In the genomic region with DNA sequence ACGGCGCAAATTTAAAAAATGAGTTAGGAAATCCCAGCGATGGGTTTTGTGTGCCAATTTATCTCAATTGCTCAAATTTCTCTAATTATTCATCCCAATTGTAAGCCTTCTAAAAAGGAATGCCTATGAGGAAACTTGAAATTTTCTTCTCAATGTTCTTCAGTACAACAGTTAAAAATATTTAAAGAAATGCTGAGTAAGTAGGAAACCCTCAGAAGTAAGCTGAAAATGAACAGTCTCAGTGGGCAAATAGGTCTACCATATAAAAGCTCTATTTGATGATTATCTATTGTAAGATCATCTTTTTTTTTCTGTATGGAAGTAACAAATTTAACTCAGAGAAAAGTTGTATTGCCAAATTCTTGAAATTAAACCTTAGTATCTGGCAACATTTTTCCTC, we compare ENCODE assay signal across 24 cellular contexts. TPM values are rescaled to one million over a fixed set of nuclear protein-coding genes. Genes with fewer than 3 reads are reported as not detected.
DNase-seq lines count a peak whose midpoint lies in the region; ATAC-seq, FAIRE-seq and TF ChIP-seq lines count a peak whose summit lies in the region.
"Had no signal": no experiment of that assay in that cellular context is flagged by ENCODE, and none has a peak within 500 bp of the region (broad histone marks: within the 10 kb centered on the region; RNA-seq: fewer than 3 reads in every experiment).

No MANE protein-coding gene starts in this region.

- H3K9me3 ChIP-seq in A549: no peaks in the 10 kb centered on the region
- H3K9me3 ChIP-seq in IMR-90 (ENCODE audit: control insufficient read depth, insufficient read depth, low read length): no peaks in the 10 kb centered on the region
- H3K9me3 ChIP-seq: BE2C; BLaER1 treated with 17β-estradiol and CSF1 and Interleukin-3, amounts not matched to agents 10 nM and 100 nM; HAP-1 had no signal

- peaks cover 3% of the 10 kb centered on the region; the same call in 2 of the 3 replicates for H3K4me1 ChIP-seq in A549
- H3K4me1 ChIP-seq in IMR-90 (ENCODE audit: control insufficient read depth, insufficient read depth, low read length): peaks cover 3% of the 10 kb centered on the region; the same call in 1 of the 2 replicates
- H3K4me1 ChIP-seq: BE2C had no signal

- intact Hi-C loops in IMR-90 (cut with micrococcal nuclease): no loop called here

- H3K27ac ChIP-seq in A549 (no peak overlapping the region), IMR-90 (ENCODE audit: insufficient read depth, low read length) (no peak overlapping the region)
- H3K27ac ChIP-seq: 22Rv1; BLaER1 treated with 17β-estradiol and CSF1 and Interleukin-3, amounts not matched to agents 10 nM and 100 nM had no signal

- no peak overlapping the region for H4K8ac ChIP-seq in IMR-90 (ENCODE audit: low read depth in 2 of 2, low read length in 2 of 2)

- no peak for TF ChIP-seq EP300 in A549 (IDR thresholded peaks at IDR 0.05)

- H2BK5ac ChIP-seq in IMR-90 (ENCODE audit: low read depth, low read length, poor library complexity, severe bottlenecking): no peak overlapping the region

- H2BK120ac ChIP-seq in IMR-90 (ENCODE audit: low read depth, low read length): no peak overlapping the region

- H3K27me3 Mint-ChIP-seq in activated CD8-positive, alpha-beta memory T cell treated with anti-CD3 and anti-CD28 coated beads, Interleukin-2, amount 10 ng/mL, durations not matched to agents 7 days and 5 days: peaks cover 12% of the 10 kb centered on the region
- H3K27me3 Mint-ChIP-seq: CD4-positive, alpha-beta memory T cell had no signal

- H4K5ac ChIP-seq in IMR-90 (ENCODE audit: low read depth, low read length): no peak overlapping the region

- H3K4me2 ChIP-seq in A549: no peak overlapping the region
- H3K4me2 ChIP-seq in IMR-90 (ENCODE audit: low read depth, low read length): no peak overlapping the region
- H3K4me2 ChIP-seq: BLaER1 treated with 17β-estradiol and CSF1 and Interleukin-3, amounts not matched to agents 10 nM and 100 nM had no signal

- no peak overlapping the region for H2AFZ ChIP-seq in IMR-90 (replicated peaks; ENCODE audit: low read length, poor library complexity)

- H3K18ac ChIP-seq in IMR-90 (ENCODE audit: low read depth, low read length): no peak overlapping the region

- no peaks in the 10 kb centered on the region for H3K9me3 Mint-ChIP-seq in activated CD8-positive, alpha-beta memory T cell treated with anti-CD3 and anti-CD28 coated beads, Interleukin-2, amount 10 ng/mL, durations not matched to agents 7 days and 5 days (ENCODE audit: low read depth)
- no peaks in the 10 kb centered on the region for H3K9me3 Mint-ChIP-seq in stimulated activated effector memory CD8-positive, alpha-beta T cell treated with anti-CD3 and anti-CD28 coated beads, Interleukin-12 subunit alpha, Interleukin-12 subunit beta, amount 100 ng/mL, for 72 hours
- H3K9me3 Mint-ChIP-seq: CD14-positive monocyte; CD4-positive, alpha-beta memory T cell; HFFc6 had no signal

- no peak overlapping the region for H3K56ac ChIP-seq in IMR-90 (ENCODE audit: extremely low read depth, insufficient read depth, low read length)

- H3K4ac ChIP-seq in IMR-90 (ENCODE audit: low read depth, low read length): no peak overlapping the region

- H3K23ac ChIP-seq in IMR-90 (ENCODE audit: low read depth, low read length): no peak overlapping the region

- POLR2A ChIA-PET in A549 (lab: Yijun Ruan, JAX) (no interaction called here), IMR-90 (lab: Charles Lee; ENCODE audit: unreplicated experiment) (no interaction called here)

- H3K4me1 Mint-ChIP-seq in activated CD8-positive, alpha-beta memory T cell treated with anti-CD3 and anti-CD28 coated beads, Interleukin-2, amount 10 ng/mL, durations not matched to agents 7 days and 5 days: peaks cover 9% of the 10 kb centered on the region
- peaks cover 9% of the 10 kb centered on the region for H3K4me1 Mint-ChIP-seq in stimulated activated effector memory CD8-positive, alpha-beta T cell treated with anti-CD3 and anti-CD28 coated beads, Interleukin-12 subunit alpha, Interleukin-12 subunit beta, amount 100 ng/mL, for 72 hours

- TF ChIP-seq RAD21 in A549 (conservative IDR thresholded peaks at IDR 0.05 in 1 of 2, IDR thresholded peaks at IDR 0.05 in 1 of 2) (no peak), IMR-90 (IDR thresholded peaks at IDR 0.05; ENCODE audit: low read length) (no peak)

- BruUV-seq in IMR-90 (replicated peaks; lab: Mats Ljungman, UMichigan): no TSS peak

- H3K9me1 ChIP-seq in IMR-90 (ENCODE audit: insufficient read depth, low read length): 0 out of 2 replicates have a peak, but pooled peaks cover 2% of the 10 kb centered on the region

- no peak overlapping the region for H3K14ac ChIP-seq in IMR-90 (replicated peaks; ENCODE audit: low read depth, low read length)

- CTCF ChIA-PET in activated CD8-positive, alpha-beta memory T cell treated with anti-CD3 and anti-CD28 coated beads, Interleukin-2, amount 10 ng/mL, durations not matched to agents 7 days and 5 days (lab: Charles Lee): interaction anchor here (1.2 kb wide), 1 partner anchor 99 kb away, joined by 6 read pairs; no protein-coding TSS in a partner anchor
- CTCF ChIA-PET in A549 (lab: Yijun Ruan, JAX): interaction anchor here (0.7 to 1.4 kb wide), 2 partner anchors 39 to 42 kb away, joined by 3 read pairs; no protein-coding TSS in a partner anchor
- CTCF ChIA-PET in IMR-90 (lab: Yijun Ruan, JAX): no interaction called here

- H3K27ac Mint-ChIP-seq in activated CD8-positive, alpha-beta memory T cell treated with anti-CD3 and anti-CD28 coated beads, Interleukin-2, amount 10 ng/mL, durations not matched to agents 7 days and 5 days: no peak overlapping the region
- no peak overlapping the region for H3K27ac Mint-ChIP-seq in stimulated activated effector memory CD8-positive, alpha-beta T cell treated with anti-CD3 and anti-CD28 coated beads, Interleukin-12 subunit alpha, Interleukin-12 subunit beta, amount 100 ng/mL, for 72 hours
- H3K27ac Mint-ChIP-seq: CD14-positive monocyte, HFFc6 had no signal

- peak overlapping the region; percentile 32 for H3K4me3 Mint-ChIP-seq in activated CD8-positive, alpha-beta memory T cell treated with anti-CD3 and anti-CD28 coated beads, Interleukin-2, amount 10 ng/mL, durations not matched to agents 7 days and 5 days
- no peak overlapping the region for H3K4me3 Mint-ChIP-seq in stimulated activated effector memory CD8-positive, alpha-beta T cell treated with anti-CD3 and anti-CD28 coated beads, Interleukin-12 subunit alpha, Interleukin-12 subunit beta, amount 100 ng/mL, for 72 hours
- H3K4me3 Mint-ChIP-seq: CD14-positive monocyte, HFFc6 had no signal

- H4K20me1 ChIP-seq in IMR-90 (ENCODE audit: insufficient read depth, low read length): peaks cover 7% of the 10 kb centered on the region; the same call in 1 of the 2 replicates

- no peaks in the 10 kb centered on the region; the same call in 1 of the 2 replicates for H3K27me3 ChIP-seq in IMR-90 (ENCODE audit: control insufficient read depth, insufficient read depth, low read length)
- H3K27me3 ChIP-seq: BE2C; BLaER1 treated with 17β-estradiol and CSF1 and Interleukin-3, amounts not matched to agents 10 nM and 100 nM had no signal

- TF ChIP-seq CTCF in A549 (IDR thresholded peaks at IDR 0.05) (no peak), IMR-90 (conservative IDR thresholded peaks at IDR 0.05; ENCODE audit: low read depth, low read length) (no peak)

- no peak overlapping the region for H2BK20ac ChIP-seq in IMR-90 (ENCODE audit: low read depth, low read length)

- peaks cover 2% of the 10 kb centered on the region for H3K36me3 Mint-ChIP-seq in activated CD8-positive, alpha-beta memory T cell treated with anti-CD3 and anti-CD28 coated beads, Interleukin-2, amount 10 ng/mL, durations not matched to agents 7 days and 5 days
- H3K36me3 Mint-ChIP-seq in stimulated activated effector memory CD8-positive, alpha-beta T cell treated with anti-CD3 and anti-CD28 coated beads, Interleukin-12 subunit alpha, Interleukin-12 subunit beta, amount 100 ng/mL, for 72 hours: peaks cover 4% of the 10 kb centered on the region
- H3K36me3 Mint-ChIP-seq: CD14-positive monocyte had no signal

- dilution Hi-C loops in IMR-90 (cut with HindIII; ENCODE audit: low sequenced_read_pairs, unreplicated experiment): no loop called here

- H3K4me3 ChIP-seq in A549 (no peak overlapping the region), IMR-90 (ENCODE audit: insufficient read depth, low read depth, low read length) (no peak overlapping the region)
- H3K4me3 ChIP-seq: BLaER1 treated with 17β-estradiol and CSF1 and Interleukin-3, amounts not matched to agents 10 nM and 100 nM; HAP-1 had no signal

- no peak for TF ChIP-seq POLR2A in A549 (IDR thresholded peaks at IDR 0.05; ENCODE audit: low read length)
- TF ChIP-seq POLR2A in IMR-90 (IDR thresholded peaks at IDR 0.05; ENCODE audit: low read depth, low read length): no peak

- in situ Hi-C loops in IMR-90 (cut with MboI; ENCODE audit: low sequenced_read_pairs): no loop called here

- H4K91ac ChIP-seq in IMR-90 (ENCODE audit: insufficient read depth, low read depth, low read length): no peak overlapping the region

- H2AK9ac ChIP-seq in IMR-90 (replicated peaks; ENCODE audit: low read depth, low read length, poor library complexity): no peak overlapping the region

- H3K36me3 ChIP-seq in IMR-90 (ENCODE audit: control insufficient read depth, insufficient read depth, low read length): no peaks in the 10 kb centered on the region
- H3K36me3 ChIP-seq: BE2C; BLaER1 treated with 17β-estradiol and CSF1 and Interleukin-3, amounts not matched to agents 10 nM and 100 nM; HAP-1 had no signal

- H2BK15ac ChIP-seq in IMR-90 (ENCODE audit: low read depth, low read length): no peak overlapping the region

- DNase-seq in activated CD8-positive, alpha-beta memory T cell treated with anti-CD3 and anti-CD28 coated beads, Interleukin-2, amount 10 ng/mL, durations not matched to agents 7 days and 5 days: no peak
- DNase-seq in activated CD8-positive, alpha-beta memory T cell treated with anti-CD3 and anti-CD28 coated beads, Interleukin-2, amount 50 U/mL, for 4 hours: no peak
- DNase-seq in A549 (ENCODE audit: low read depth in 1 of 2, low spot score in 1 of 2): no peak
- DNase-seq in IMR-90: no peak
- no peak for DNase-seq in stimulated activated effector memory CD8-positive, alpha-beta T cell treated with anti-CD3 and anti-CD28 coated beads, Interleukin-12 subunit alpha, Interleukin-12 subunit beta, amount 100 ng/mL, for 72 hours (ENCODE audit: low spot score in 2 of 2)
- DNase-seq: ACHN; AML-193; BE2C; Calu3; CD4-positive, alpha-beta memory T cell; COR-L47; DMS53; DMS79 treated with DMSO at 0.1 percent for 48 hours; GOT3; HFFc6 had no signal

- ATAC-seq in activated CD8-positive, alpha-beta memory T cell treated with anti-CD3 and anti-CD28 coated beads, Interleukin-2, amount 10 ng/mL, durations not matched to agents 7 days and 5 days: no peak
- ATAC-seq in A549 (no peak), IMR-90 (ENCODE audit: low read depth) (no peak), HG02870 (IDR thresholded peaks at IDR 0.05; ENCODE audit: unreplicated experiment) (no peak)
- no peak for ATAC-seq in stimulated activated effector memory CD8-positive, alpha-beta T cell treated with anti-CD3 and anti-CD28 coated beads, Interleukin-12 subunit alpha, Interleukin-12 subunit beta, amount 100 ng/mL, for 72 hours

- no peak overlapping the region for H3K9ac ChIP-seq in IMR-90 (ENCODE audit: low read depth, low read length)
- H3K9ac ChIP-seq: BLaER1 treated with 17β-estradiol and CSF1 and Interleukin-3, amounts not matched to agents 10 nM and 100 nM had no signal

- peaks cover 8 to 16% of the 10 kb centered on the region in 2 experiments; a peak in 3 of 4 replicates for H3K79me1 ChIP-seq in IMR-90 (ENCODE audit: low read depth in 1 of 2, low read length in 2 of 2)

- WGBS in A549 (ENCODE audit: missing lambda C conversion rate): 98% methylated on average over 3 of the region's 3 CpGs
- WGBS in IMR-90 (ENCODE audit: extremely low coverage in 2 of 2, insufficient read length in 1 of 2), 2 experiments: no CpG with 5 or more reads among the region's 3 CpGs

- FAIRE-seq in A549 (lab: Jason Lieb, UNC): no peak
- FAIRE-seq: A204.1, GM12892, GM19239, H54 had no signal

- no peak overlapping the region for H2AK5ac ChIP-seq in IMR-90 (ENCODE audit: low read depth, low read length)

RNA-seq across cellular contexts. Expression of a gene that starts 1.7 kb away (rescaled TPM):
- 10 to 100 TPM; 43.2 to 58.0 TPM for total RNA-seq in activated CD8-positive, alpha-beta memory T cell treated with anti-CD3 and anti-CD28 coated beads, Interleukin-2, amount 10 ng/mL, durations not matched to agents 7 days and 5 days
- polyA plus RNA-seq in A549 (2011; rRNA removed) (32.2 and 33.5 TPM in 2 replicates), A549 (2017; fragmentation: RNase III; extraction: RNeasy Plus Mini Kit Qiagen cat#74134 plus additional on column Dnase treatment) (14.5 to 18.1 TPM (median 15.3 TPM) in 3 replicates), IMR-90 (2012; rRNA removed) (7.2 and 9.3 TPM in 2 replicates)
- polyA plus RNA-seq in A549 (2012; cell fraction: cytosol; rRNA removed): 3.9 and 4.7 TPM in 2 replicates
- 1.9 and 3.2 TPM in 2 replicates for polyA plus RNA-seq in A549 (2012; cell fraction: nucleus; rRNA removed)
- polyA minus RNA-seq in A549 (2011; rRNA and poly(A)+ RNA removed): 34.9 and 40.2 TPM in 2 replicates
- total RNA-seq in IMR-90 (2012; rRNA removed): 23.3 and 30.8 TPM in 2 replicates
- 1.8 and 2.7 TPM in 2 replicates for polyA plus RNA-seq in IMR-90 (2012; cell fraction: cytosol; rRNA removed)
- polyA plus RNA-seq in IMR-90 (2012; cell fraction: nucleus; rRNA removed; ENCODE audit: low replicate concordance): 1.2 and 16.3 TPM in 2 replicates
